In genomic region chr7:41891967-41892755, GRCh38 we compare ENCODE assay signal across 17 cellular contexts.
DNase-seq lines count a peak whose midpoint lies in the region; ATAC-seq and TF ChIP-seq lines count a peak whose summit lies in the region.
"Had no signal": no experiment of that assay in that cellular context is flagged by ENCODE, and none has a peak within 500 bp of the region (broad histone marks: within the 10 kb centered on the region; RNA-seq: fewer than 3 reads in every experiment).

No MANE protein-coding gene starts in this region.

- no TSS peak for BruUV-seq in Calu3 (replicated peaks; lab: Mats Ljungman, UMichigan)

- CTCF ChIA-PET in AG04449 (lab: Yijun Ruan, JAX) = interaction anchor here (1.3 to 1.7 kb wide), 6 partner anchors 9 to 187 kb away, joined by 3 to 6 read pairs (median 6); no protein-coding TSS in a partner anchor
- CTCF ChIA-PET in Calu3 (lab: Charles Lee) = interaction anchor here (1.3 kb wide), 1 partner anchor 8 kb away, joined by 3 read pairs; no protein-coding TSS in a partner anchor

- no peak overlapping the region for H3K4me3 Mint-ChIP-seq in Calu3 (ENCODE audit: low read depth, unreplicated experiment)
- H3K4me3 Mint-ChIP-seq in effector memory CD8-positive, alpha-beta T cell = no peak overlapping the region
- H3K4me3 Mint-ChIP-seq: naive thymus-derived CD8-positive, alpha-beta T cell had no signal

- ATAC-seq in GM18868 (IDR thresholded peaks at IDR 0.05; ENCODE audit: unreplicated experiment) (peak; percentile 26), HG03342 (IDR thresholded peaks at IDR 0.05; ENCODE audit: unreplicated experiment) (no peak)
- ATAC-seq in effector memory CD8-positive, alpha-beta T cell (replicated peaks) = no peak
- ATAC-seq: naive thymus-derived CD8-positive, alpha-beta T cell had no signal

- H3K4me3 ChIP-seq in AG04449 (ENCODE audit: low read depth, low read length) = no peak overlapping the region
- H3K4me3 ChIP-seq: vagina had no signal

- H3K36me3 Mint-ChIP-seq in Calu3 (ENCODE audit: insufficient read depth, unreplicated experiment) = no peaks in the 10 kb centered on the region
- no peaks in the 10 kb centered on the region for H3K36me3 Mint-ChIP-seq in effector memory CD8-positive, alpha-beta T cell (ENCODE audit: insufficient read depth)
- H3K36me3 Mint-ChIP-seq: naive thymus-derived CD8-positive, alpha-beta T cell had no signal

- POLR2A ChIA-PET in AG04449 (lab: Yijun Ruan, JAX) = interaction anchor here (0.7 kb wide), 1 partner anchor 828 kb away, joined by 3 read pairs; no protein-coding TSS in a partner anchor

- intact Hi-C loops in Calu3 (cut with micrococcal nuclease; ENCODE audit: unreplicated experiment) = no loop called here

- DNase-seq in AG04449 (ENCODE audit: low read depth, low spot score) (no peak), SK-N-DZ (ENCODE audit: low spot score) (peak; percentile 42), islet precursor cell (peak; percentile 63), Calu3 (no peak)
- no peak for DNase-seq in effector memory CD8-positive, alpha-beta T cell
- DNase-seq in activated T-cell treated with anti-CD3 and anti-CD28 coated beads, Interleukin-2, amount 50 U/mL, for 1 hour = no peak
- DNase-seq: activated CD4-positive, alpha-beta T cell treated with anti-CD3 and anti-CD28 coated beads, Interleukin-2, amount 50 U/mL, for 1 hour; activated naive CD4-positive, alpha-beta T cell treated with anti-CD3 and anti-CD28 coated beads, Interleukin-2, amount 50 U/mL, for 16 hours; C1 segment of cervical spinal cord; cerebellar nuclear complex; MV-4-11; naive thymus-derived CD8-positive, alpha-beta T cell; NCI-H526 treated with DMSO at 0.1 percent for 48 hours; SW 1271 had no signal

- H3K27me3 Mint-ChIP-seq in Calu3 (ENCODE audit: unreplicated experiment) = peaks cover 61% of the 10 kb centered on the region
- peaks cover 10 to 14% of the 10 kb centered on the region in 2 donors for H3K27me3 Mint-ChIP-seq in effector memory CD8-positive, alpha-beta T cell

- TF ChIP-seq CTCF in AG04449 (IDR thresholded peaks at IDR 0.05; ENCODE audit: insufficient read depth, low read length, missing control alignments) = peak; percentile 3
- TF ChIP-seq CTCF in Calu3 (IDR thresholded peaks at IDR 0.05; ENCODE audit: unreplicated experiment) = no peak

- H3K4me1 Mint-ChIP-seq in Calu3 (ENCODE audit: low read depth, unreplicated experiment) = no peaks in the 10 kb centered on the region
- H3K4me1 Mint-ChIP-seq in effector memory CD8-positive, alpha-beta T cell (ENCODE audit: low read depth in 2 of 2) = no peaks in the 10 kb centered on the region

- H3K9me3 Mint-ChIP-seq in Calu3 (ENCODE audit: low read depth, unreplicated experiment) = peaks cover 4% of the 10 kb centered on the region
- no peaks in the 10 kb centered on the region for H3K9me3 Mint-ChIP-seq in effector memory CD8-positive, alpha-beta T cell
- H3K9me3 Mint-ChIP-seq: naive thymus-derived CD8-positive, alpha-beta T cell had no signal

- H3K27ac Mint-ChIP-seq in Calu3 (ENCODE audit: unreplicated experiment) = no peak overlapping the region
- H3K27ac Mint-ChIP-seq in effector memory CD8-positive, alpha-beta T cell = no peak overlapping the region
- H3K27ac Mint-ChIP-seq: naive thymus-derived CD8-positive, alpha-beta T cell had no signal

Comparison
In these comparisons a context has a peak if more than half of its experiments do, and no peak if none do; other contexts are left out.
1. DNase-seq: peak in SK-N-DZ (single experiment) and islet precursor cell (single experiment); none in AG04449 (single experiment), Calu3 (single experiment), effector memory CD8-positive, alpha-beta T cell (0 of 3) and activated T-cell treated with anti-CD3 and anti-CD28 coated beads, Interleukin-2, amount 50 U/mL, for 1 hour (single experiment).